ENCODE assay signal across 1 cellular context in genomic region chr12:124044021-124044420, GRCh38.
TF ChIP-seq lines count a peak whose summit lies in the region.

No MANE protein-coding gene starts in this region.

TF ChIP-seq in GM23338, 12 proteins besides CTCF, POLR2A, EP300 and RAD21 (continued from another document):
- TF ChIP-seq REST (IDR thresholded peaks at IDR 0.05; ENCODE audit: unreplicated experiment), result no peak
- no peak for TF ChIP-seq ZNF114 (CRISPR knock-in tag; IDR thresholded peaks at IDR 0.05)
- no peak for TF ChIP-seq ZNF331 (CRISPR knock-in tag; IDR thresholded peaks at IDR 0.05; ENCODE audit: low read depth)
- TF ChIP-seq POLR2AphosphoS5 (IDR thresholded peaks at IDR 0.05; ENCODE audit: low read depth), result no peak
- TF ChIP-seq ETS1 (IDR thresholded peaks at IDR 0.05), result no peak
- TF ChIP-seq EZH2phosphoT487 (IDR thresholded peaks at IDR 0.05; ENCODE audit: unreplicated experiment), result no peak
- TF ChIP-seq STAT1 (IDR thresholded peaks at IDR 0.05; ENCODE audit: unreplicated experiment), result no peak
TF ChIP-seq in GM23338: peak in this region for 0.
